Comparison of ENCODE assay signal across 8 cellular contexts in genomic region chr17:56595831-56596740, GRCh38. TPM values are rescaled to one million over a fixed set of nuclear protein-coding genes. Genes with fewer than 3 reads are reported as not detected.
A peak's percentile ranks its signal among the peaks of the same experiment; 100 is the strongest.
DNase-seq lines count a peak whose midpoint lies in the region; ATAC-seq, FAIRE-seq and TF ChIP-seq lines count a peak whose summit lies in the region.

No MANE protein-coding gene starts in this region.

- 5 to 10% (median 5%) methylated on average over 43 to 45 of the region's 45 CpGs for WGBS in psoas muscle, 3 donors

- H3K27me3 ChIP-seq in psoas muscle (ENCODE audit: insufficient read depth in 3 of 3, low read length in 2 of 3) = peaks cover 0 to 13% (median 1%) of the 10 kb centered on the region in 3 donors

- no peaks in the 10 kb centered on the region for H3K9me3 ChIP-seq in psoas muscle

- DNase-seq in EH (ENCODE audit: low read depth) = peak; percentile 32
- DNase-seq in NCI-H69 (lab: John Stamatoyannopoulos, UW) = peak; percentile 17
- peak; percentile 86 for DNase-seq in ecto neural progenitor cell (ENCODE audit: low spot score)
- no peak for DNase-seq in psoas muscle
- DNase-seq in NCI-H2107 treated with DMSO at 0.1 percent for 48 hours (lab: John Stamatoyannopoulos, UW; ENCODE audit: unreplicated experiment) = no peak
- DNase-seq in NK-92 treated with Interleukin-12 subunit alpha and Interleukin-12 subunit beta, amount 100 ng/mL, for 24 hours (lab: John Stamatoyannopoulos, UW) = no peak
- DNase-seq in GM19239 (ENCODE audit: insufficient read length, low spot score) = no peak
- DNase-seq in HuH-7.5 (ENCODE audit: low spot score) = no peak

- no peak for TF ChIP-seq CTCF in psoas muscle (IDR thresholded peaks at IDR 0.05)

- intact Hi-C loops in psoas muscle (cut with DNase I) = loop anchor here in 1 of 2 donors (2.0 kb wide), 1 partner anchor 81 kb away; no protein-coding TSS in a partner anchor

- H3K4me1 ChIP-seq in psoas muscle = peaks cover 26% of the 10 kb centered on the region

- peak overlapping the region; percentile 41 for H3K27ac ChIP-seq in psoas muscle

- no peaks in the 10 kb centered on the region for H3K36me3 ChIP-seq in psoas muscle (ENCODE audit: insufficient read depth in 1 of 2, low read depth in 1 of 2)

- ATAC-seq in psoas muscle = peak in 1 of 4 donors; percentile 23

- no peak for FAIRE-seq in GM19239 (lab: Jason Lieb, UNC)

- H3K4me3 ChIP-seq in psoas muscle = peak overlapping the region; percentile 81

RNA-seq across cellular contexts. Expression of gene NOG, which starts 2.6 kb away (rescaled TPM):
- 1 to 10 TPM; 2.7 to 8.5 (median 5.2) TPM for total RNA-seq in psoas muscle
- polyA plus RNA-seq in psoas muscle = 1 to 10 TPM in 2 of 3 donors, under 1 TPM in 1; 0.60 to 2.2 (median 1.2) TPM

Comparison
In these comparisons a context has a peak if more than half of its experiments do, and no peak if none do; other contexts are left out.
1. DNase-seq: peak in EH (single experiment), NCI-H69 (single experiment) and ecto neural progenitor cell (single experiment); none in psoas muscle (0 of 2), NCI-H2107 treated with DMSO at 0.1 percent for 48 hours (single experiment), NK-92 treated with Interleukin-12 subunit alpha and Interleukin-12 subunit beta, amount 100 ng/mL, for 24 hours (single experiment), GM19239 (single experiment) and HuH-7.5 (single experiment).